Comparison of ENCODE assay signal across 17 cellular contexts in the genomic region with DNA sequence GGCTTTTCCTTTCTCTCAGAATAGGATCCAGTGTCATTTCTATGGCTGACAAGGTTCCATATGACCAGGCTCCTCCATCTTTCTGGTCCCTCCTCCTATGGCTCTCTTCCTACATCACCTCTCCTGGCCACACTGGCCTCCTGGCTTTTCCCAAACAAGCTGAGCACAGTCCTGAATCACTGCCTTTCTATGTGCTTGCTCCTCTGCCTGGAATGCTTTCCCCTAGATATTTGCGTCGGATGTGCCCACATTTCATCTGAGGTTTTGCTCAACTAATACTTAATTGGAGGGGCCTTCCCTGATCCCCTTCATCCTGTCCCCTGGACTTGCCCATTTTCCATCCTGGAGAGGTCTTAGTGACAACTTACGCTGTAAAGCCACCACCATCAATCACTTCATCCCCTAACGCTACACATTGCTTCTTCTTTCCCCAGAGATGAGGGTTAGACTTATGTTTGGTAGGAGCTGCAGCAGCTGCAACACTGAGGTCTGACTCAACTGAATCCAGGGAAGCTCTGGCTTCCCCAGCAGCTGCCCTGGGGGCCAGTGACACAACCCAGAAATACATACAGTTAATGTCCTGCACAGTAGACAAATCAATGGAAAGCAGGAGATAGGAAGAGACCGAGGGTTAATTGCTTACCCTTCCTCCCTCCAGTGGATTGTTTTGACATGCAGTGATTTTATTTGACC. TPM values are rescaled to one million over a fixed set of nuclear protein-coding genes. Genes with fewer than 3 reads are reported as not detected.
DNase-seq lines count a peak whose midpoint lies in the region; ATAC-seq and TF ChIP-seq lines count a peak whose summit lies in the region.
"Had no signal": no experiment of that assay in that cellular context is flagged by ENCODE, and none has a peak within 500 bp of the region (broad histone marks: within the 10 kb centered on the region; RNA-seq: fewer than 3 reads in every experiment).

No MANE protein-coding gene starts in this region.

- no peaks in the 10 kb centered on the region for H3K9me3 ChIP-seq in mesenchymal stem cell (ENCODE audit: control insufficient read depth, low read length)

- no peak overlapping the region for H2AK5ac ChIP-seq in mesenchymal stem cell (ENCODE audit: low read length, severe bottlenecking)

- H3K4me1 ChIP-seq in mesenchymal stem cell (ENCODE audit: control insufficient read depth, insufficient read depth, low read depth, low read length), result peaks cover 11% of the 10 kb centered on the region

- DNase-seq in Daoy (ENCODE audit: low read depth) (peak; percentile 74), M059J (ENCODE audit: low read depth) (peak; percentile 81), choroid plexus epithelial cell (ENCODE audit: low read depth) (peak; percentile 39), mesenchymal stem cell (peak; percentile 77), DMS114 treated with DMSO at 0.1 percent for 48 hours (lab: John Stamatoyannopoulos, UW; ENCODE audit: unreplicated experiment) (no peak), GM13977 (ENCODE audit: low spot score) (no peak), cerebellar cortex (ENCODE audit: low spot score) (no peak)
- DNase-seq: activated naive CD8-positive, alpha-beta T cell treated with anti-CD3 and anti-CD28 coated beads, Interleukin-2, amount 50 U/mL, for 24 hours; MV-4-11; occipital lobe; RPMI8226; stimulated activated CD4-positive, alpha-beta T cell treated with anti-CD3 and anti-CD28 coated beads, Interleukin-4, amount 100 ng/mL, for 24 hours; stimulated activated CD8-positive, alpha-beta memory T cell treated with anti-CD3 and anti-CD28 coated beads, Interleukin-4, amount 100 ng/mL, for 48 hours; T-helper 1 cell; WERI-Rb-1 had no signal

- no peak overlapping the region for H2BK120ac ChIP-seq in mesenchymal stem cell (ENCODE audit: low read depth, low read length)

- no peak overlapping the region for H2BK5ac ChIP-seq in mesenchymal stem cell (ENCODE audit: low read depth, low read length, poor library complexity, severe bottlenecking)

- no peak for TF ChIP-seq CTCF in choroid plexus epithelial cell (conservative IDR thresholded peaks at IDR 0.05; ENCODE audit: low read depth, low read length)
- no peak for TF ChIP-seq CTCF in GM13977 (IDR thresholded peaks at IDR 0.05; ENCODE audit: extremely low read depth, insufficient read depth, missing control alignments)

- H3K4ac ChIP-seq in mesenchymal stem cell (ENCODE audit: low read depth in 1 of 2, low read length in 2 of 2), result peak overlapping the region in 1 of 2 experiments; percentile 71

- H3K27ac ChIP-seq in mesenchymal stem cell (ENCODE audit: low read length, poor library complexity, severe bottlenecking), result peak overlapping the region; percentile 46
- H3K27ac ChIP-seq: WERI-Rb-1 had no signal

- peak overlapping the region; percentile 27 for H4K8ac ChIP-seq in mesenchymal stem cell (ENCODE audit: low read length)

- in situ Hi-C loops in GM13977 (cut with MboI; ENCODE audit: low pct_unique_long_range_greater_than_20kb, low sequenced_read_pairs, unreplicated experiment), result loop anchor here (25.0 kb wide), 1 partner anchor 875 kb away; no protein-coding TSS in a partner anchor

- peak overlapping the region; percentile 18 to 88 for H2BK12ac ChIP-seq in mesenchymal stem cell (ENCODE audit: low read length in 2 of 2)

- H4K91ac ChIP-seq in mesenchymal stem cell (ENCODE audit: low read length), result no peak overlapping the region

- H3K14ac ChIP-seq in mesenchymal stem cell (ENCODE audit: low read length in 2 of 2), result peak overlapping the region in 1 of 2 experiments; percentile 39

- H3K18ac ChIP-seq in mesenchymal stem cell (ENCODE audit: low read depth in 1 of 2, low read length in 2 of 2), result peak overlapping the region; percentile 19 to 68

- no peaks in the 10 kb centered on the region for H3K27me3 ChIP-seq in mesenchymal stem cell (ENCODE audit: control insufficient read depth in 1 of 2, insufficient read depth in 1 of 2, low read length in 2 of 2)

- H3K4me3 ChIP-seq in choroid plexus epithelial cell (ENCODE audit: low read depth, low read length), result no peak overlapping the region
- H3K4me3 ChIP-seq in mesenchymal stem cell (ENCODE audit: insufficient read depth in 1 of 2, low read depth in 1 of 2, low read length in 2 of 2), result peak overlapping the region in 1 of 2 experiments; percentile 53

- no peak overlapping the region for H2BK15ac ChIP-seq in mesenchymal stem cell (ENCODE audit: low read depth, poor library complexity, severe bottlenecking)

- no peaks in the 10 kb centered on the region for H3K36me3 ChIP-seq in mesenchymal stem cell (ENCODE audit: control insufficient read depth in 1 of 2, insufficient read depth in 2 of 2, low read depth in 1 of 2, low read length in 2 of 2)
- H3K36me3 ChIP-seq: WERI-Rb-1 had no signal

- H3K4me2 ChIP-seq in mesenchymal stem cell (ENCODE audit: low read length, poor library complexity, severe bottlenecking), result no peak overlapping the region

- H3K79me1 ChIP-seq in mesenchymal stem cell (replicated peaks; ENCODE audit: low read length, poor library complexity, severe bottlenecking), result no peaks in the 10 kb centered on the region

- no peak for ATAC-seq in HG02840 (IDR thresholded peaks at IDR 0.05; ENCODE audit: low FRiP score, unreplicated experiment)
- ATAC-seq: activated naive CD8-positive, alpha-beta T cell treated with anti-CD3 and anti-CD28 coated beads, Interleukin-2, amount 50 U/mL, for 24 hours; sciatic nerve had no signal

- H3K23ac ChIP-seq in mesenchymal stem cell (ENCODE audit: low read length in 2 of 2), result no peak overlapping the region

- WGBS in mesenchymal stem cell, result 63% methylated on average over 3 of the region's 5 CpGs

- no peak overlapping the region for H2AFZ ChIP-seq in mesenchymal stem cell (ENCODE audit: low read depth, low read length)

- H3K9ac ChIP-seq in mesenchymal stem cell (ENCODE audit: low read length), result peak overlapping the region; percentile 76

RNA-seq across cellular contexts. Expression of gene QPCT, which starts 42.9 kb away (rescaled TPM):
- total RNA-seq in Daoy (2014; rRNA removed; shearing (Covaris generic)), result 27.8 and 42.6 TPM in 2 replicates
- 62.5 and 79.6 TPM in 2 replicates for total RNA-seq in M059J (2014; rRNA removed; shearing (Covaris generic))
- 9.6 TPM for polyA plus RNA-seq in mesenchymal stem cell (2013, experiment 1 of 2)
- 10.1 TPM for polyA plus RNA-seq in mesenchymal stem cell (2013, experiment 2 of 2)

Comparison
In these comparisons a context has a peak if more than half of its experiments do, and no peak if none do; other contexts are left out.
1. DNase-seq: peak in Daoy (single experiment), M059J (single experiment), choroid plexus epithelial cell (single experiment) and mesenchymal stem cell (single experiment); none in DMS114 treated with DMSO at 0.1 percent for 48 hours (single experiment), GM13977 (single experiment) and cerebellar cortex (single experiment).